ENCODE assay signal across 9 cellular contexts in the genomic region with DNA sequence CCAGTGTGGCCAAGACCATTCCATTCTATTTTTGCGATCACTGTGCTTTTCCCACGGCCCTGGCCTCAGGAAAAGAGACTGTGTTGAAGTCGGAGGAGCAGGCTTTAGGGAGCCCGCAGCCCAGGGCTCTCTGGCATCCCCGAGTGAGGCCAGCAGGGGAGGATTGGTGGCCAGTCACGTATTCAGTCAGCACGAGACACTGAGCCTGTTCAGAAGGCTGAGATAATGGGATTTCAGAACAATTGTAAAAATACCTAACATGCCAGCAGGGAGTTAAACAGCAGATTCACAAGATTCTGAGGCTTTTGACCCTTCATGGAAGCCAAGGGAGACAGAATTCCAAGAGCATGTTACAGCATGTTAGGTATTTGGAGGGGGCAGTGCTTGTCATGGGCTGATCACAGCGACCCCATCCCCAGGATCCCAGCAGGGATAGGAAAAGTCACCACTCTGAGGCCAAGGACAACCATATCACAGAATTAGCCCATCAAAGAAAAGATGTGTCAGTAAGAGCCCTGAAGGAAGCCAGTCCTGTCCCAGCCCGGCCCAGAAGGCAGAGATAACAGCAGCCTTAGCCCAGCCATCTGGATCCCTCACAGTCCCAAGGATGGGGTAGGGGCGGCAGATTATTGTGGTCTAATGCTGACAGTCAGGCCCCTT. TPM values are rescaled to one million over a fixed set of nuclear protein-coding genes. Genes with fewer than 3 reads are reported as not detected.
A peak's percentile ranks its signal among the peaks of the same experiment; 100 is the strongest.
DNase-seq lines count a peak whose midpoint lies in the region; ATAC-seq, FAIRE-seq and TF ChIP-seq lines count a peak whose summit lies in the region.
"Had no signal": no experiment of that assay in that cellular context is flagged by ENCODE, and none has a peak within 500 bp of the region (broad histone marks: within the 10 kb centered on the region; RNA-seq: fewer than 3 reads in every experiment).

No MANE protein-coding gene starts in this region.

- FAIRE-seq in TTC549 (lab: Jason Lieb, UNC): peak; percentile 97

- H3K36me3 Mint-ChIP-seq in GM23338 (ENCODE audit: low read depth): no peaks in the 10 kb centered on the region; the same call in 2 of the 3 replicates
- H3K36me3 Mint-ChIP-seq: activated naive CD8-positive, alpha-beta T cell had no signal

- no peaks in the 10 kb centered on the region for H4K20me1 ChIP-seq in GM23338 (replicated peaks; ENCODE audit: insufficient read depth)

- H3K79me2 ChIP-seq in GM23338 (replicated peaks; ENCODE audit: insufficient read depth): no peaks in the 10 kb centered on the region

- no peak for TF ChIP-seq CTCF in GM23338 (conservative IDR thresholded peaks at IDR 0.05; ENCODE audit: low read depth in 2 of 2)
- peak; percentile 29 for TF ChIP-seq CTCF in left ventricle myocardium inferior (IDR thresholded peaks at IDR 0.05; ENCODE audit: borderline replicate concordance)
- TF ChIP-seq CTCF in GM10266 (IDR thresholded peaks at IDR 0.05; ENCODE audit: control insufficient read depth, insufficient read depth, low read depth, missing control alignments): no peak

- no peak overlapping the region for H3K4me3 Mint-ChIP-seq in GM23338
- H3K4me3 Mint-ChIP-seq: activated naive CD8-positive, alpha-beta T cell had no signal

- H3K4me3 ChIP-seq in GM23338 (no peak overlapping the region), left ventricle myocardium inferior (no peak overlapping the region), skeletal muscle tissue (ENCODE audit: low read length in 3 of 3) (no peak overlapping the region)

- peaks cover 40% of the 10 kb centered on the region for H3K4me1 Mint-ChIP-seq in GM23338

- H3K4me2 ChIP-seq in GM23338: no peak overlapping the region; the same call in 1 of the 2 replicates

- intact Hi-C loops in left ventricle myocardium inferior (cut with micrococcal nuclease): no loop called here

- H3K27me3 Mint-ChIP-seq in GM23338 (ENCODE audit: insufficient read depth, low read depth, poor library complexity): peaks cover 24% of the 10 kb centered on the region
- H3K27me3 Mint-ChIP-seq: activated naive CD8-positive, alpha-beta T cell had no signal

- H3K9me3 Mint-ChIP-seq in GM23338: no peaks in the 10 kb centered on the region

- H3K36me3 ChIP-seq in GM23338 (ENCODE audit: insufficient read depth) (no peaks in the 10 kb centered on the region), left ventricle myocardium inferior (no peaks in the 10 kb centered on the region), skeletal muscle tissue (ENCODE audit: control insufficient read depth in 3 of 3, insufficient read depth in 3 of 3, low read length in 3 of 3) (no peaks in the 10 kb centered on the region)

- H3K4me1 ChIP-seq in GM23338 (ENCODE audit: insufficient read depth) (peaks cover 41% of the 10 kb centered on the region), left ventricle myocardium inferior (peaks cover 62% of the 10 kb centered on the region), skeletal muscle tissue (ENCODE audit: control insufficient read depth in 3 of 3, insufficient read depth in 3 of 3, low read length in 3 of 3) (peaks cover 28 to 36% (median 28%) of the 10 kb centered on the region in 3 donors)

- H3K27me3 ChIP-seq in GM23338 (ENCODE audit: insufficient read depth): no peaks in the 10 kb centered on the region
- H3K27me3 ChIP-seq in left ventricle myocardium inferior (ENCODE audit: low read depth): no peaks in the 10 kb centered on the region
- H3K27me3 ChIP-seq in skeletal muscle tissue (ENCODE audit: control insufficient read depth in 3 of 3, insufficient read depth in 3 of 3, low read length in 3 of 3): no peaks in the 10 kb centered on the region

- no peaks in the 10 kb centered on the region for H3K9me3 ChIP-seq in left ventricle myocardium inferior (replicated peaks)
- no peaks in the 10 kb centered on the region for H3K9me3 ChIP-seq in skeletal muscle tissue (ENCODE audit: control insufficient read depth in 3 of 3, low read length in 3 of 3)

- H3K27ac ChIP-seq in GM23338 (ENCODE audit: low read depth) (peak overlapping the region; percentile 57; the same call in 1 of the 2 replicates), left ventricle myocardium inferior (replicated peaks) (peak overlapping the region; percentile 77), skeletal muscle tissue (ENCODE audit: low read depth, low read length) (peak overlapping the region; percentile 76)

- no peak overlapping the region for H2AFZ ChIP-seq in GM23338

- ATAC-seq in GM23338 (peak; percentile 70), GM21526 (IDR thresholded peaks at IDR 0.05; ENCODE audit: low FRiP score, unreplicated experiment) (no peak)

- H3K9me2 ChIP-seq in GM23338 (ENCODE audit: insufficient read depth): no peaks in the 10 kb centered on the region

- DNase-seq in GM23338 (ENCODE audit: low spot score) (peak; percentile 56), left ventricle myocardium inferior (no peak), SK-N-DZ (ENCODE audit: low spot score) (no peak), GM10266 (ENCODE audit: extremely low spot score) (no peak), RKO (ENCODE audit: low spot score) (no peak)

- H3K9ac ChIP-seq in skeletal muscle tissue (ENCODE audit: low read depth in 1 of 3, low read length in 3 of 3): no peak overlapping the region

- H3F3A ChIP-seq in GM23338 (replicated peaks; ENCODE audit: low read depth): no peaks in the 10 kb centered on the region; the same call in 1 of the 2 replicates

- H3K27ac Mint-ChIP-seq in GM23338: no peak overlapping the region
- H3K27ac Mint-ChIP-seq: activated naive CD8-positive, alpha-beta T cell had no signal

TF ChIP-seq in GM23338, 12 proteins besides CTCF, POLR2A, EP300 and RAD21 (continues in another document):
- TF ChIP-seq ZNF114 (CRISPR knock-in tag; IDR thresholded peaks at IDR 0.05) (no peak), EZH2phosphoT487 (IDR thresholded peaks at IDR 0.05; ENCODE audit: unreplicated experiment) (no peak), CREB1 (CRISPR knock-in tag; IDR thresholded peaks at IDR 0.05; ENCODE audit: low read depth) (no peak), NANOG (IDR thresholded peaks at IDR 0.05; ENCODE audit: borderline replicate concordance) (no peak), POLR2AphosphoS5 (IDR thresholded peaks at IDR 0.05; ENCODE audit: low read depth) (no peak), JUNB (IDR thresholded peaks at IDR 0.05; ENCODE audit: unreplicated experiment) (no peak), EZH2 (IDR thresholded peaks at IDR 0.05; ENCODE audit: low read depth, unreplicated experiment) (no peak), ZNF331 (CRISPR knock-in tag; IDR thresholded peaks at IDR 0.05; ENCODE audit: low read depth) (no peak)
- TF ChIP-seq, protein P1, sequence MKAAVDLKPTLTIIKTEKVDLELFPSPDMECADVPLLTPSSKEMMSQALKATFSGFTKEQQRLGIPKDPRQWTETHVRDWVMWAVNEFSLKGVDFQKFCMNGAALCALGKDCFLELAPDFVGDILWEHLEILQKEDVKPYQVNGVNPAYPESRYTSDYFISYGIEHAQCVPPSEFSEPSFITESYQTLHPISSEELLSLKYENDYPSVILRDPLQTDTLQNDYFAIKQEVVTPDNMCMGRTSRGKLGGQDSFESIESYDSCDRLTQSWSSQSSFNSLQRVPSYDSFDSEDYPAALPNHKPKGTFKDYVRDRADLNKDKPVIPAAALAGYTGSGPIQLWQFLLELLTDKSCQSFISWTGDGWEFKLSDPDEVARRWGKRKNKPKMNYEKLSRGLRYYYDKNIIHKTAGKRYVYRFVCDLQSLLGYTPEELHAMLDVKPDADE (IDR thresholded peaks at IDR 0.05): no peak

RNA-seq across cellular contexts. Expression of a gene that starts 40.6 kb away (rescaled TPM):
- 96.2 and 102 TPM in 2 replicates for total RNA-seq in GM23338 (2014; rRNA removed; shearing (Covaris generic))
- 17.4 and 17.9 TPM in 2 replicates for polyA plus RNA-seq in GM23338 (2016; fragmentation: Nextera tagmentation; extraction: Ambion mirVana)
- total RNA-seq in left ventricle myocardium inferior: 44.4 TPM
- total RNA-seq in skeletal muscle tissue: 56.9 TPM
- polyA plus RNA-seq in SK-N-DZ (2014; cell fraction: cytosol; rRNA removed): 14.6 and 23.0 TPM in 2 replicates
- polyA plus RNA-seq in SK-N-DZ (2014; cell fraction: nucleus; rRNA removed): 13.4 and 17.3 TPM in 2 replicates
